8 cellular contexts compared by ENCODE assay signal in genomic region chr17:44095647-44096496, GRCh38. TPM values are rescaled to one million over a fixed set of nuclear protein-coding genes. Genes with fewer than 3 reads are reported as not detected.
DNase-seq lines count a peak whose midpoint lies in the region; ATAC-seq and TF ChIP-seq lines count a peak whose summit lies in the region.

No MANE protein-coding gene starts in this region.

- CTCF ChIA-PET in AG04450 (lab: Charles Lee), result interaction anchor here (0.6 to 0.7 kb wide), 4 partner anchors 17 to 217 kb away, joined by 3 to 12 read pairs (median 4); no protein-coding TSS in a partner anchor

- ATAC-seq in activated naive CD8-positive, alpha-beta T cell treated with anti-CD3 and anti-CD28 coated beads, Interleukin-2, amount 50 U/mL, for 24 hours, result no peak
- peak; percentile 64 for ATAC-seq in Right ventricle myocardium superior (ENCODE audit: poor library complexity)
- ATAC-seq in omental fat pad (ENCODE audit: low FRiP score), result peak; percentile 80
- no peak for ATAC-seq in GM21447 (IDR thresholded peaks at IDR 0.05; ENCODE audit: unreplicated experiment)
- ATAC-seq in HG03159 (IDR thresholded peaks at IDR 0.05; ENCODE audit: unreplicated experiment), result no peak

- no peaks in the 10 kb centered on the region for H3K9me3 Mint-ChIP-seq in activated naive CD8-positive, alpha-beta T cell treated with anti-CD3 and anti-CD28 coated beads, Interleukin-2, amount 50 U/mL, for 24 hours

- DNase-seq in AG04450 (ENCODE audit: low read depth, low spot score) (peak; percentile 79), H4 (ENCODE audit: low spot score) (peak; percentile 96), NCI-H345 treated with DMSO at 0.1 percent for 48 hours (lab: John Stamatoyannopoulos, UW; ENCODE audit: unreplicated experiment) (peak; percentile 40), Right ventricle myocardium superior (peak; percentile 78), omental fat pad (ENCODE audit: low spot score) (no peak)
- no peak for DNase-seq in activated naive CD8-positive, alpha-beta T cell treated with anti-CD3 and anti-CD28 coated beads, Interleukin-2, amount 50 U/mL, for 24 hours

- H3K27me3 Mint-ChIP-seq in activated naive CD8-positive, alpha-beta T cell treated with anti-CD3 and anti-CD28 coated beads, Interleukin-2, amount 50 U/mL, for 24 hours, result no peaks in the 10 kb centered on the region

- H3K27me3 ChIP-seq in AG04450 (ENCODE audit: control insufficient read depth, insufficient read depth, low read length), result no peaks in the 10 kb centered on the region

- POLR2A ChIA-PET in AG04450 (lab: Yijun Ruan, JAX), result interaction anchor here (0.5 to 1.6 kb wide), 12 partner anchors 9 to 1272 kb away, joined by 3 to 12 read pairs (median 4); partner anchors contain the start of genes BECN1 and HDAC5

- H3K27ac Mint-ChIP-seq in activated naive CD8-positive, alpha-beta T cell treated with anti-CD3 and anti-CD28 coated beads, Interleukin-2, amount 50 U/mL, for 24 hours, result peak overlapping the region; percentile 59

- peak; percentile 45 for TF ChIP-seq CTCF in AG04450 (IDR thresholded peaks at IDR 0.05; ENCODE audit: low read depth, low read length)
- TF ChIP-seq CTCF in omental fat pad (IDR thresholded peaks at IDR 0.05), result no peak

- no peaks in the 10 kb centered on the region; the same call in 1 of the 2 replicates for H3K9me3 ChIP-seq in AG04450 (ENCODE audit: control insufficient read depth, insufficient read depth, low read length)

- H3K36me3 Mint-ChIP-seq in activated naive CD8-positive, alpha-beta T cell treated with anti-CD3 and anti-CD28 coated beads, Interleukin-2, amount 50 U/mL, for 24 hours (ENCODE audit: low read depth), result no peaks in the 10 kb centered on the region

- peak overlapping the region; percentile 96 for H3K27ac ChIP-seq in AG04450 (ENCODE audit: low read depth, low read length)

- H3K4me3 Mint-ChIP-seq in activated naive CD8-positive, alpha-beta T cell treated with anti-CD3 and anti-CD28 coated beads, Interleukin-2, amount 50 U/mL, for 24 hours, result no peak overlapping the region

- intact Hi-C loops in Right ventricle myocardium superior (cut with DNase I), result no loop called here

- H3K4me3 ChIP-seq in AG04450 (ENCODE audit: low read depth, low read length), result peak overlapping the region; percentile 54

- H3K4me1 Mint-ChIP-seq in activated naive CD8-positive, alpha-beta T cell treated with anti-CD3 and anti-CD28 coated beads, Interleukin-2, amount 50 U/mL, for 24 hours, result peaks cover 9% of the 10 kb centered on the region

RNA-seq across cellular contexts. Expression of gene G6PC3, which starts 25.3 kb away (rescaled TPM):
- 69.8 and 87.4 TPM in 2 replicates for polyA plus RNA-seq in AG04450 (2011; rRNA removed)
- polyA minus RNA-seq in AG04450 (2011; rRNA and poly(A)+ RNA removed), result 74.2 and 110 TPM in 2 replicates
- total RNA-seq in H4 (2014; rRNA removed; shearing (Covaris generic)), result 51.0 and 71.2 TPM in 2 replicates
- total RNA-seq in Right ventricle myocardium superior, result 26.0 TPM
- 10 to 100 TPM; 30.1 to 58.3 (median 39.0) TPM for total RNA-seq in omental fat pad

RNA-seq across cellular contexts. Expression of gene HDAC5, which starts 27.6 kb away (rescaled TPM):
- 21.3 and 36.7 TPM in 2 replicates for polyA plus RNA-seq in AG04450 (2011; rRNA removed)
- polyA minus RNA-seq in AG04450 (2011; rRNA and poly(A)+ RNA removed), result 46.9 and 72.0 TPM in 2 replicates
- 13.7 and 16.8 TPM in 2 replicates for total RNA-seq in H4 (2014; rRNA removed; shearing (Covaris generic))
- total RNA-seq in Right ventricle myocardium superior, result 67.7 TPM
- total RNA-seq in omental fat pad, result 10 to 100 TPM; 52.5 to 91.9 (median 62.4) TPM

RNA-seq across cellular contexts. Expression of gene LSM12, which starts 29.4 kb away (rescaled TPM):
- polyA plus RNA-seq in AG04450 (2011; rRNA removed), result 46.5 and 57.5 TPM in 2 replicates
- polyA minus RNA-seq in AG04450 (2011; rRNA and poly(A)+ RNA removed), result 72.6 and 81.7 TPM in 2 replicates
- 62.2 and 65.0 TPM in 2 replicates for total RNA-seq in H4 (2014; rRNA removed; shearing (Covaris generic))
- total RNA-seq in Right ventricle myocardium superior, result 46.1 TPM
- total RNA-seq in omental fat pad, result 10 to 100 TPM; 24.6 to 52.9 (median 47.4) TPM

RNA-seq across cellular contexts. Expression of gene HROB, which starts 45.9 kb away (rescaled TPM):
- polyA plus RNA-seq in AG04450 (2011; rRNA removed), result 0.86 and 0.97 TPM in 2 replicates
- polyA minus RNA-seq in AG04450 (2011; rRNA and poly(A)+ RNA removed), result 4.4 and 4.9 TPM in 2 replicates
- total RNA-seq in H4 (2014; rRNA removed; shearing (Covaris generic)), result 4.0 and 7.0 TPM in 2 replicates
- 0.59 TPM for total RNA-seq in Right ventricle myocardium superior
- total RNA-seq in omental fat pad, result 1 to 10 TPM; 1.0 to 5.2 (median 1.5) TPM

Comparison
In these comparisons a context has a peak if more than half of its experiments do, and no peak if none do; other contexts are left out.
1. DNase-seq: peak in AG04450 (single experiment), H4 (single experiment), NCI-H345 treated with DMSO at 0.1 percent for 48 hours (single experiment) and Right ventricle myocardium superior (single experiment); none in activated naive CD8-positive, alpha-beta T cell treated with anti-CD3 and anti-CD28 coated beads, Interleukin-2, amount 50 U/mL, for 24 hours (single experiment) and omental fat pad (single experiment).
2. ATAC-seq: peak in Right ventricle myocardium superior (single experiment) and omental fat pad (single experiment); none in activated naive CD8-positive, alpha-beta T cell treated with anti-CD3 and anti-CD28 coated beads, Interleukin-2, amount 50 U/mL, for 24 hours (single experiment), GM21447 (single experiment) and HG03159 (single experiment).